Comparison of ENCODE assay signal across 1 cellular context in genomic region chr17:34950780-34951179, GRCh38. TPM values are rescaled to one million over a fixed set of nuclear protein-coding genes. Genes with fewer than 3 reads are reported as not detected.
"Had no signal": no experiment of that assay in that cellular context is flagged by ENCODE, and none has a peak within 500 bp of the region (broad histone marks: within the 10 kb centered on the region; RNA-seq: fewer than 3 reads in every experiment).

No MANE protein-coding gene starts in this region.

RNA-seq across cellular contexts. Expression of gene CCT6B, which starts 10.5 kb away (rescaled TPM):
- total RNA-seq: ascending aorta had no signal
